In the genomic region with DNA sequence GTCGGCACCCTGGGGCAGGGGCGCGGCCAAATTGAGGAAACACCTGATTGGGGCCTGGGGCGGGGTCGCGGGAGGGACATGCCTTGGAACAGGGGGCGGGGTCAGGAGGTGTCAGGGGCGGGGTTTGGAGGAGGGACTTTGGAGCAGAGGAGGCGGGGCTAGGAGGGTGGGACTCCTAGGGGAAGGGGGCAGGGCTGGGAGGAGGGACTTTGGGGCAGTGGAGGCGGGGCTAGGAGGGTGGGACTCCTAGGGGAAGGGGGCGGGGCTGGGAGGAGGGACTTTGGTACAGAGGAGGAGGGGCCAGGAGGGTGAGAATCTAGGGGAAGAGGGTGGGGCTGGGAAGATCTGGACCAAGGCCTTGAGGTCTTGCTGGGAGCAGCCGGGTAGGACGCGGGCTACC, we compare ENCODE assay signal across 9 cellular contexts. TPM values are rescaled to one million over a fixed set of nuclear protein-coding genes. Genes with fewer than 3 reads are reported as not detected.
DNase-seq lines count a peak whose midpoint lies in the region; ATAC-seq and TF ChIP-seq lines count a peak whose summit lies in the region.
"Had no signal": no experiment of that assay in that cellular context is flagged by ENCODE, and none has a peak within 500 bp of the region (broad histone marks: within the 10 kb centered on the region; RNA-seq: fewer than 3 reads in every experiment).

No MANE protein-coding gene starts in this region.

- 52% methylated on average over 3 of the region's 14 CpGs for WGBS in hepatocyte (ENCODE audit: low lambda C conversion rate, missing lambda C conversion rate)

- H3K79me2 ChIP-seq in hepatocyte = no peaks in the 10 kb centered on the region

- H2AFZ ChIP-seq in hepatocyte = peak overlapping the region; percentile 40

- peak overlapping the region; percentile 77 for H3K4me2 ChIP-seq in hepatocyte

- H3K36me3 ChIP-seq in hepatocyte (replicated peaks; ENCODE audit: insufficient read depth, low read depth) = no peaks in the 10 kb centered on the region

- no peak overlapping the region for H3K4me3 ChIP-seq in hepatocyte

- no peaks in the 10 kb centered on the region for H3K9me2 ChIP-seq in hepatocyte (replicated peaks; ENCODE audit: insufficient read depth)

- H3K27me3 ChIP-seq in hepatocyte = no peaks in the 10 kb centered on the region

- TF ChIP-seq CTCF in hepatocyte (IDR thresholded peaks at IDR 0.05; ENCODE audit: poor library complexity) = no peak

- H3K27ac ChIP-seq in hepatocyte = no peak overlapping the region

- no peaks in the 10 kb centered on the region for H3K4me1 ChIP-seq in hepatocyte (ENCODE audit: insufficient read depth)

- ATAC-seq in HG03095 (IDR thresholded peaks at IDR 0.05; ENCODE audit: unreplicated experiment) (no peak), GM18511 (IDR thresholded peaks at IDR 0.05; ENCODE audit: unreplicated experiment) (no peak)

- H4K20me1 ChIP-seq in hepatocyte (ENCODE audit: insufficient read depth, poor library complexity, severe bottlenecking) = no peaks in the 10 kb centered on the region

- H3K9me3 ChIP-seq in hepatocyte (ENCODE audit: low read depth) = no peaks in the 10 kb centered on the region

- DNase-seq in NCI-H2227 (lab: John Stamatoyannopoulos, UW; ENCODE audit: unreplicated experiment) (peak; percentile 43), NCI-H2227 treated with DMSO at 0.1 percent for 48 hours (lab: John Stamatoyannopoulos, UW) (no peak), SW 1271 (lab: John Stamatoyannopoulos, UW) (peak; percentile 30 to 44), hepatocyte (ENCODE audit: low spot score) (peak; percentile 84)
- DNase-seq in activated naive CD8-positive, alpha-beta T cell treated with anti-CD3 and anti-CD28 coated beads, Interleukin-2, amount 50 U/mL, for 16 hours (ENCODE audit: low read depth, low spot score) = peak; percentile 34
- peak; percentile 49 for DNase-seq in stimulated activated CD4-positive, alpha-beta T cell treated with anti-CD3 and anti-CD28 coated beads, Interleukin-2, amount 100 ng/mL, for 4 hours (ENCODE audit: low read depth)

RNA-seq across cellular contexts. Expression of a gene that starts 21.9 kb away (rescaled TPM):
- 0.40 and 1.00 TPM in 2 replicates for total RNA-seq in hepatocyte
- 2.1 and 2.7 TPM in 2 replicates for polyA plus RNA-seq in hepatocyte

RNA-seq across cellular contexts. Expression of a gene that starts 24.0 kb away (rescaled TPM):
- 164 and 179 TPM in 2 replicates for total RNA-seq in hepatocyte
- 278 and 288 TPM in 2 replicates for polyA plus RNA-seq in hepatocyte

RNA-seq across cellular contexts. Expression of a gene that starts 30.4 kb away (rescaled TPM):
- total RNA-seq in hepatocyte = 25.2 and 25.9 TPM in 2 replicates
- 33.1 and 36.6 TPM in 2 replicates for polyA plus RNA-seq in hepatocyte

RNA-seq across cellular contexts. Expression of a gene that starts 40.0 kb away (rescaled TPM):
- 0.12 and 0.70 TPM in 2 replicates for total RNA-seq in hepatocyte
- 0.32 and 1.1 TPM in 2 replicates for polyA plus RNA-seq in hepatocyte

RNA-seq across cellular contexts. Expression of a gene that starts 51.2 kb away (rescaled TPM):
- not detected in 2 replicates for total RNA-seq in hepatocyte
- 0.51 and 1.3 TPM in 2 replicates for polyA plus RNA-seq in hepatocyte
- total RNA-seq: temporal lobe had no signal
